Comparison of ENCODE assay signal across 26 cellular contexts in genomic region chr11:64933213-64933934, GRCh38. TPM values are rescaled to one million over a fixed set of nuclear protein-coding genes. Genes with fewer than 3 reads are reported as not detected.
DNase-seq lines count a peak whose midpoint lies in the region; ATAC-seq, FAIRE-seq and TF ChIP-seq lines count a peak whose summit lies in the region.
"Had no signal": no experiment of that assay in that cellular context is flagged by ENCODE, and none has a peak within 500 bp of the region (broad histone marks: within the 10 kb centered on the region; RNA-seq: fewer than 3 reads in every experiment).

No MANE protein-coding gene starts in this region.

- no peaks in the 10 kb centered on the region for H3K27me3 ChIP-seq in K562 (ENCODE audit: control insufficient read depth in 2 of 2, insufficient read depth in 2 of 2, low read length in 2 of 2)
- H3K27me3 ChIP-seq: Peyer's patch, SJCRH30 had no signal

- TF ChIP-seq CTCF in HEK293 (tag by site-specific recombination; IDR thresholded peaks at IDR 0.05): no peak
- no peak for TF ChIP-seq CTCF in K562 (IDR thresholded peaks at IDR 0.05 in 2 of 3, conservative IDR thresholded peaks at IDR 0.05 in 1 of 3; ENCODE audit: insufficient read depth in 2 of 3, low read depth in 1 of 3, low read length in 3 of 3)
- TF ChIP-seq CTCF in epithelial cell of esophagus (IDR thresholded peaks at IDR 0.05; ENCODE audit: insufficient read depth, low read depth, low read length, missing control alignments): no peak

- no peaks in the 10 kb centered on the region for H3K79me2 ChIP-seq in K562 (ENCODE audit: control insufficient read depth, insufficient read depth, low read length)

- ATAC-seq in K562: peak; percentile 39
- ATAC-seq: CD8-positive, alpha-beta T cell had no signal

- intact Hi-C loops in K562 (cut with micrococcal nuclease) (no loop called here), posterior vena cava (cut with DNase I) (loop anchor here in 1 of 2 donors (5.0 kb wide), 1 partner anchor 54 kb away; no protein-coding TSS in a partner anchor)

- 73% methylated on average over 10 of the region's 12 CpGs for WGBS in K562 (ENCODE audit: insufficient coverage, low coverage, missing lambda C conversion rate)

- no peaks in the 10 kb centered on the region for H3K9me3 ChIP-seq in HEK293 (ENCODE audit: control insufficient read depth, insufficient read depth, low read depth, low read length)
- no peaks in the 10 kb centered on the region for H3K9me3 ChIP-seq in K562 (replicated peaks; ENCODE audit: control insufficient read depth, insufficient read depth, low read depth, low read length)
- H3K9me3 ChIP-seq: HAP-1, Peyer's patch, SJCRH30 had no signal

- no peak overlapping the region for H3K4me2 ChIP-seq in K562 (ENCODE audit: insufficient read depth, low read length)

- TF ChIP-seq EP300 in K562 (IDR thresholded peaks at IDR 0.05; ENCODE audit: low read length): no peak

- H3K9ac ChIP-seq in K562 (ENCODE audit: insufficient read depth in 1 of 2, low read depth in 2 of 2, low read length in 2 of 2): peak overlapping the region in 1 of 2 experiments; percentile 63; a peak in 2 of 4 replicates
- H3K9ac ChIP-seq: GM23248 had no signal

- H3K36me3 ChIP-seq in HEK293 (ENCODE audit: control insufficient read depth in 2 of 2, insufficient read depth in 1 of 2, low read length in 2 of 2) (peaks cover 0 to 62% of the 10 kb centered on the region in 2 experiments; a peak in 1 of 3 replicates), K562 (ENCODE audit: control insufficient read depth, insufficient read depth, low read length) (peaks cover 7% of the 10 kb centered on the region; the same call in 1 of the 3 replicates)
- H3K36me3 ChIP-seq: HAP-1, SJCRH30 had no signal

- POLR2A ChIA-PET in HEK293 (lab: Yijun Ruan, JAX) (interaction anchor here (2.3 kb wide), 1 partner anchor 9 kb away, joined by 8 read pairs; the partner anchor contains the start of gene PPP2R5B), K562 (lab: Yijun Ruan, JAX) (interaction anchor here (1.9 kb wide), 1 partner anchor 9 kb away, joined by 14 read pairs; the partner anchor contains the start of gene PPP2R5B)

- DNase-seq in K562 (ENCODE audit: extremely low read depth in 1 of 4, low spot score in 3 of 4): no peak
- DNase-seq in epithelial cell of esophagus (ENCODE audit: low read depth): peak; percentile 17
- peak; percentile 46 for DNase-seq in posterior vena cava (ENCODE audit: low spot score)
- no peak for DNase-seq in activated CD8-positive, alpha-beta memory T cell treated with anti-CD3 and anti-CD28 coated beads, Interleukin-2, amount 50 U/mL, for 48 hours
- no peak for DNase-seq in foreskin melanocyte
- no peak for DNase-seq in MV-4-11 (lab: John Stamatoyannopoulos, UW)
- DNase-seq: AML-193; C1 segment of cervical spinal cord; CD8-positive, alpha-beta T cell; DND-41; GM23248; MM.1S; NCI-H1092 treated with DMSO at 0.1 percent for 48 hours; NCI-H146; NCI-H2029; NCI-H226; NCI-H510A treated with DMSO at 0.1 percent for 48 hours; NCI-H774; Peyer's patch; SJCRH30 had no signal

- H3K4me3 ChIP-seq in HEK293 (ENCODE audit: low read depth, low read length) (no peak overlapping the region), K562 (no peak overlapping the region), epithelial cell of esophagus (ENCODE audit: low read length) (no peak overlapping the region)
- H3K4me3 ChIP-seq: GM23248, HAP-1, Peyer's patch, SJCRH30 had no signal

- FAIRE-seq in K562 (lab: Jason Lieb, UNC): no peak
- FAIRE-seq: GM12891 had no signal

- TF ChIP-seq POLR2A in K562 (conservative IDR thresholded peaks at IDR 0.05): no peak

- H3K27ac ChIP-seq in HEK293 (ENCODE audit: extremely low read depth, low read depth, low read length) (no peak overlapping the region), K562 (ENCODE audit: extremely low read depth, low read depth, low read length) (no peak overlapping the region)
- H3K27ac ChIP-seq: GM23248, Peyer's patch, SJCRH30 had no signal

- TF ChIP-seq RAD21 in K562 (CRISPR knock-in tag; conservative IDR thresholded peaks at IDR 0.05 in 1 of 2, IDR thresholded peaks at IDR 0.05 in 1 of 2): no peak

- H3K4me1 ChIP-seq in HEK293 (ENCODE audit: control insufficient read depth, insufficient read depth, low read length) (no peaks in the 10 kb centered on the region), K562 (replicated peaks in 1 of 2; ENCODE audit: control insufficient read depth in 2 of 2, insufficient read depth in 2 of 2, low read length in 2 of 2) (peaks cover 8 to 28% of the 10 kb centered on the region in 2 experiments; a peak in 4 of 5 replicates)
- H3K4me1 ChIP-seq: HAP-1, Peyer's patch, SJCRH30 had no signal

- BruUV-seq in K562 (replicated peaks; lab: Mats Ljungman, UMichigan): no TSS peak

- H3K9me1 ChIP-seq in K562 (ENCODE audit: control insufficient read depth, insufficient read depth, low read length): no peaks in the 10 kb centered on the region

- CTCF ChIA-PET in HEK293 (lab: Yijun Ruan, JAX) (interaction anchor here (0.5 to 1.3 kb wide), 3 partner anchors 11 to 341 kb away, joined by 3 to 4 read pairs (median 3); no protein-coding TSS in a partner anchor), K562 (lab: Yijun Ruan, JAX; ENCODE audit: low intra/inter-chr PET ratio) (no interaction called here)

- H4K20me1 ChIP-seq in K562 (replicated peaks; ENCODE audit: control insufficient read depth, insufficient read depth, low read length): no peaks in the 10 kb centered on the region; the same call in 1 of the 2 replicates

- no peak overlapping the region for H2AFZ ChIP-seq in K562 (ENCODE audit: low read depth, low read length)
- H2AFZ ChIP-seq: GM23248 had no signal

- in situ Hi-C loops in K562 (cut with MboI): no loop called here

RNA-seq across cellular contexts. Expression of gene GPHA2, which starts 2.3 kb away (rescaled TPM):
- not detected in 2 replicates for total RNA-seq in K562 (2011; cell fraction: chromatin; rRNA removed; ENCODE audit: low replicate concordance)
- total RNA-seq in K562 (2011; cell fraction: nucleolus; rRNA removed): not detected in 2 replicates
- not detected in 2 replicates for total RNA-seq in K562 (2011; cell fraction: nucleoplasm; rRNA removed)
- not detected in 2 replicates for total RNA-seq in K562 (2014; rRNA removed)
- not detected in 2 replicates for total RNA-seq in K562 (2014; rRNA removed; fragmentation: Illumina TruSeq; extraction: Trizol)
- total RNA-seq in K562 (2015; rRNA removed; fragmentation: Illumina TruSeq; extraction: Trizol): 0.22 TPM in 1 of 2 replicates, not detected in the other
- not detected in 2 replicates for total RNA-seq in K562 (2021)
- polyA plus RNA-seq in K562 (2011; rRNA removed): not detected in 2 replicates
- not detected in 2 replicates for polyA plus RNA-seq in K562 (2011; cell fraction: cytosol; rRNA removed)
- polyA plus RNA-seq in K562 (2011; cell fraction: nucleus; rRNA removed): 0.74 and 0.88 TPM in 2 replicates
- polyA plus RNA-seq in K562 (2012): not detected in 2 replicates
- not detected in 2 replicates for polyA plus RNA-seq in K562 (2014; fragmentation: Illumina TruSeq; extraction: Trizol)
- under 1 TPM in 1 of 2 experiments, not detected in 1; 0.17 TPM for polyA plus RNA-seq in K562 (2014; fragmentation: Nextera tagmentation; extraction: Ambion mirVana)
- 1.4 TPM in 1 of 2 replicates, not detected in the other for polyA plus RNA-seq in K562 (2014; rRNA removed)
- not detected in 2 replicates for polyA minus RNA-seq in K562 (2011; rRNA and poly(A)+ RNA removed)
- polyA minus RNA-seq in K562 (2011; cell fraction: cytosol; rRNA and poly(A)+ RNA removed): not detected in 2 replicates
- not detected in 2 replicates for polyA minus RNA-seq in K562 (2011; cell fraction: nucleus; rRNA and poly(A)+ RNA removed)
- not detected for total RNA-seq in posterior vena cava
- total RNA-seq: A172; CD8-positive, alpha-beta T cell; GM23248; OCI-LY7; Peyer's patch; SJCRH30 had no signal
- polyA plus RNA-seq: AG04450, GM23248 had no signal

RNA-seq across cellular contexts. Expression of gene PPP2R5B, which starts 8.9 kb away (rescaled TPM):
- 18.6 and 35.5 TPM in 2 replicates for total RNA-seq in K562 (2011; cell fraction: chromatin; rRNA removed; ENCODE audit: low replicate concordance)
- 16.1 and 22.7 TPM in 2 replicates for total RNA-seq in K562 (2011; cell fraction: nucleolus; rRNA removed)
- 17.8 and 18.6 TPM in 2 replicates for total RNA-seq in K562 (2011; cell fraction: nucleoplasm; rRNA removed)
- total RNA-seq in K562 (2014; rRNA removed) (3.3 and 5.2 TPM in 2 replicates), K562 (2014; rRNA removed; fragmentation: Illumina TruSeq; extraction: Trizol) (1.8 and 3.2 TPM in 2 replicates), K562 (2015; rRNA removed; fragmentation: Illumina TruSeq; extraction: Trizol) (2.5 and 2.6 TPM in 2 replicates), K562 (2021) (6.4 and 7.8 TPM in 2 replicates), posterior vena cava (10 to 100 TPM; 17.5 to 30.7 TPM)
- polyA plus RNA-seq in K562 (2011; rRNA removed) (7.3 and 11.1 TPM in 2 replicates), K562 (2014; fragmentation: Illumina TruSeq; extraction: Trizol) (5.1 and 5.2 TPM in 2 replicates), K562 (2014; fragmentation: Nextera tagmentation; extraction: Ambion mirVana) (under 1 TPM; 0.10 to 0.13 TPM), K562 (2014; rRNA removed) (5.1 and 6.1 TPM in 2 replicates)
- polyA plus RNA-seq in K562 (2011; cell fraction: cytosol; rRNA removed): 9.0 and 9.1 TPM in 2 replicates
- polyA plus RNA-seq in K562 (2011; cell fraction: nucleus; rRNA removed): 46.9 and 48.0 TPM in 2 replicates
- 5.8 and 10.7 TPM in 2 replicates for polyA plus RNA-seq in K562 (2012)
- 3.4 and 4.0 TPM in 2 replicates for polyA minus RNA-seq in K562 (2011; rRNA and poly(A)+ RNA removed)
- polyA minus RNA-seq in K562 (2011; cell fraction: cytosol; rRNA and poly(A)+ RNA removed): 3.6 and 3.9 TPM in 2 replicates
- polyA minus RNA-seq in K562 (2011; cell fraction: nucleus; rRNA and poly(A)+ RNA removed): 4.8 and 5.9 TPM in 2 replicates

RNA-seq across cellular contexts. Expression of gene ATG2A, which starts 16.4 kb away (rescaled TPM):
- 50.6 and 183 TPM in 2 replicates for total RNA-seq in K562 (2011; cell fraction: chromatin; rRNA removed; ENCODE audit: low replicate concordance)
- 131 and 133 TPM in 2 replicates for total RNA-seq in K562 (2011; cell fraction: nucleolus; rRNA removed)
- 70.0 and 70.2 TPM in 2 replicates for total RNA-seq in K562 (2011; cell fraction: nucleoplasm; rRNA removed)
- total RNA-seq in K562 (2014; rRNA removed) (22.2 and 22.4 TPM in 2 replicates), K562 (2014; rRNA removed; fragmentation: Illumina TruSeq; extraction: Trizol) (3.2 and 3.6 TPM in 2 replicates), K562 (2015; rRNA removed; fragmentation: Illumina TruSeq; extraction: Trizol) (6.2 and 7.7 TPM in 2 replicates), K562 (2021) (37.7 and 45.9 TPM in 2 replicates), posterior vena cava (10 to 100 TPM; 12.3 to 14.9 TPM)
- polyA plus RNA-seq in K562 (2011; rRNA removed) (4.6 and 11.2 TPM in 2 replicates), K562 (2014; fragmentation: Illumina TruSeq; extraction: Trizol) (5.2 and 15.8 TPM in 2 replicates), K562 (2014; fragmentation: Nextera tagmentation; extraction: Ambion mirVana) (under 1 TPM; 0.25 to 0.53 TPM), K562 (2014; rRNA removed) (21.0 and 21.6 TPM in 2 replicates)
- 6.2 and 17.3 TPM in 2 replicates for polyA plus RNA-seq in K562 (2011; cell fraction: cytosol; rRNA removed)
- 42.8 and 78.0 TPM in 2 replicates for polyA plus RNA-seq in K562 (2011; cell fraction: nucleus; rRNA removed)
- polyA plus RNA-seq in K562 (2012): 22.5 and 32.9 TPM in 2 replicates
- polyA minus RNA-seq in K562 (2011; rRNA and poly(A)+ RNA removed): 5.7 and 7.2 TPM in 2 replicates
- 18.2 and 19.4 TPM in 2 replicates for polyA minus RNA-seq in K562 (2011; cell fraction: cytosol; rRNA and poly(A)+ RNA removed)
- polyA minus RNA-seq in K562 (2011; cell fraction: nucleus; rRNA and poly(A)+ RNA removed): 45.1 and 49.8 TPM in 2 replicates

RNA-seq across cellular contexts. Expression of gene MAJIN, which starts 38.5 kb away (rescaled TPM):
- total RNA-seq in K562 (2011; cell fraction: chromatin; rRNA removed; ENCODE audit: low replicate concordance): 0.30 TPM in 1 of 2 replicates, not detected in the other
- 0.33 TPM in 1 of 2 replicates, not detected in the other for total RNA-seq in K562 (2011; cell fraction: nucleolus; rRNA removed)
- total RNA-seq in K562 (2011; cell fraction: nucleoplasm; rRNA removed): 0.38 TPM in 1 of 2 replicates, not detected in the other
- total RNA-seq in K562 (2014; rRNA removed): 0.12 TPM in 1 of 2 replicates, not detected in the other
- total RNA-seq in K562 (2014; rRNA removed; fragmentation: Illumina TruSeq; extraction: Trizol): 0.18 and 0.29 TPM in 2 replicates
- 0.68 and 0.83 TPM in 2 replicates for total RNA-seq in K562 (2015; rRNA removed; fragmentation: Illumina TruSeq; extraction: Trizol)
- 0.24 TPM in 1 of 2 replicates, not detected in the other for total RNA-seq in K562 (2021)
- 0.28 and 0.42 TPM in 2 replicates for polyA plus RNA-seq in K562 (2011; rRNA removed)
- 0.63 and 1.4 TPM in 2 replicates for polyA plus RNA-seq in K562 (2011; cell fraction: cytosol; rRNA removed)
- 0.13 and 0.74 TPM in 2 replicates for polyA plus RNA-seq in K562 (2011; cell fraction: nucleus; rRNA removed)
- polyA plus RNA-seq in K562 (2012): 0.09 and 0.15 TPM in 2 replicates
- 0.39 TPM in 1 of 2 replicates, not detected in the other for polyA plus RNA-seq in K562 (2014; fragmentation: Illumina TruSeq; extraction: Trizol)
- under 1 TPM in 1 of 2 experiments, not detected in 1; 0.21 TPM for polyA plus RNA-seq in K562 (2014; fragmentation: Nextera tagmentation; extraction: Ambion mirVana)
- 0.17 and 0.30 TPM in 2 replicates for polyA plus RNA-seq in K562 (2014; rRNA removed)
- polyA minus RNA-seq in K562 (2011; rRNA and poly(A)+ RNA removed): 0.11 and 0.21 TPM in 2 replicates
- not detected in 2 replicates for polyA minus RNA-seq in K562 (2011; cell fraction: cytosol; rRNA and poly(A)+ RNA removed)
- polyA minus RNA-seq in K562 (2011; cell fraction: nucleus; rRNA and poly(A)+ RNA removed): not detected in 2 replicates
- not detected for total RNA-seq in posterior vena cava
- total RNA-seq: A172; CD8-positive, alpha-beta T cell; GM23248; OCI-LY7; Peyer's patch; SJCRH30 had no signal
- polyA plus RNA-seq: AG04450, GM23248 had no signal

RNA-seq across cellular contexts. Expression of gene EHD1, which starts 55.0 kb away (rescaled TPM):
- total RNA-seq in K562 (2011; cell fraction: chromatin; rRNA removed; ENCODE audit: low replicate concordance): 20.8 and 92.1 TPM in 2 replicates
- total RNA-seq in K562 (2011; cell fraction: nucleolus; rRNA removed): 57.7 and 64.3 TPM in 2 replicates
- 24.2 and 37.8 TPM in 2 replicates for total RNA-seq in K562 (2011; cell fraction: nucleoplasm; rRNA removed)
- 39.1 and 40.0 TPM in 2 replicates for total RNA-seq in K562 (2014; rRNA removed)
- 7.2 and 11.5 TPM in 2 replicates for total RNA-seq in K562 (2014; rRNA removed; fragmentation: Illumina TruSeq; extraction: Trizol)
- total RNA-seq in K562 (2015; rRNA removed; fragmentation: Illumina TruSeq; extraction: Trizol): 12.7 and 12.9 TPM in 2 replicates
- total RNA-seq in K562 (2021): 65.0 and 69.6 TPM in 2 replicates
- 16.4 and 34.2 TPM in 2 replicates for polyA plus RNA-seq in K562 (2011; rRNA removed)
- 30.6 and 56.6 TPM in 2 replicates for polyA plus RNA-seq in K562 (2011; cell fraction: cytosol; rRNA removed)
- 30.2 and 48.9 TPM in 2 replicates for polyA plus RNA-seq in K562 (2011; cell fraction: nucleus; rRNA removed)
- polyA plus RNA-seq in K562 (2012): 38.5 and 52.8 TPM in 2 replicates
- polyA plus RNA-seq in K562 (2014; fragmentation: Illumina TruSeq; extraction: Trizol): 41.0 and 45.1 TPM in 2 replicates
- polyA plus RNA-seq in K562 (2014; fragmentation: Nextera tagmentation; extraction: Ambion mirVana): under 1 TPM; 0.46 to 0.59 TPM
- 26.8 and 27.3 TPM in 2 replicates for polyA plus RNA-seq in K562 (2014; rRNA removed)
- polyA minus RNA-seq in K562 (2011; rRNA and poly(A)+ RNA removed): 26.8 and 39.2 TPM in 2 replicates
- polyA minus RNA-seq in K562 (2011; cell fraction: cytosol; rRNA and poly(A)+ RNA removed): 50.9 and 64.3 TPM in 2 replicates
- polyA minus RNA-seq in K562 (2011; cell fraction: nucleus; rRNA and poly(A)+ RNA removed): 17.4 and 22.8 TPM in 2 replicates
- 100 to 1,000 TPM; 135 to 164 TPM for total RNA-seq in posterior vena cava

Comparison
In these comparisons a context has a peak if more than half of its experiments do, and no peak if none do; other contexts are left out.
1. DNase-seq: peak in epithelial cell of esophagus (single experiment) and posterior vena cava (single experiment); none in K562 (0 of 4), activated CD8-positive, alpha-beta memory T cell treated with anti-CD3 and anti-CD28 coated beads, Interleukin-2, amount 50 U/mL, for 48 hours (single experiment), foreskin melanocyte (single experiment) and MV-4-11 (single experiment).